In the genomic region with DNA sequence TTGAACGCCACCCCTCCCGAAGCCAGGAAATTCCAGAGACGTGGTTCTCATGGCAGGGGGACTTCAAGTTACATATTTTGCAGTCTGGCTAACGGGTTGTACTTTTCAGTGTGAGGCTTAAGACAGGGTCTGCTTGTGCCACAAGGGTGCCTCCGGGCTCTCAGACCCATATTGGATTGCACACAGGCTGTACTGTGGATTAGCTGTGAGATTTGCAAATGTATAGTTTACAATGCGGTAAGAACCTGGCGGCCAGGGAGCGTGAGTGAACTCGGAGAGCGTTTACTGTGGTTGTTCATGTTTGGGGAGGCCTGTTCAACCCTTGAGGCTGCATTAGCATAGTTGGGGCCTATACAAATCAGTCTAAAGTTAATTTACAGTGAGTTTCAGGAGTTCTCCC, we compare ENCODE assay signal across 26 cellular contexts.
"Had no signal": no experiment of that assay in that cellular context is flagged by ENCODE, and none has a peak within 500 bp of the region (broad histone marks: within the 10 kb centered on the region; RNA-seq: fewer than 3 reads in every experiment).

No MANE protein-coding gene starts in this region.

- H3K4me1 ChIP-seq: Peyer's patch had no signal

- DNase-seq: activated B cell treated with CpG ODN at 0.5 μM for 24 hours; activated CD4-positive, alpha-beta memory T cell treated with anti-CD3 and anti-CD28 coated beads for 36 hours; activated CD4-positive, alpha-beta T cell treated with anti-CD3 and anti-CD28 coated beads for 1 hour; activated CD4-positive, alpha-beta T cell treated with anti-CD3 and anti-CD28 coated beads, Interleukin-2, amount 10 ng/mL, durations not matched to agents 7 days and 5 days; activated gamma-delta T cell; activated naive CD4-positive, alpha-beta T cell treated with anti-CD3 and anti-CD28 coated beads for 36 hours; activated naive CD8-positive, alpha-beta T cell treated with anti-CD3 and anti-CD28 coated beads for 36 hours; activated T-cell treated with anti-CD3 and anti-CD28 coated beads for 4 hours; activated T-cell treated with anti-CD3 and anti-CD28 coated beads, Interleukin-2, amount 50 U/mL, for 48 hours; brain microvascular endothelial cell; KBM-7; NCI-H1048; NCI-H146; NCI-H187 treated with DMSO at 0.1 percent for 48 hours; NCI-H2081 treated with DMSO at 0.1 percent for 48 hours; NCI-H2171; NCI-H2227 treated with DMSO at 0.1 percent for 48 hours; NCI-H446 treated with DMSO at 0.1 percent for 48 hours; NCI-H524 treated with DMSO at 0.1 percent for 48 hours; Peyer's patch; SHP77; T-helper 17 cell; T-helper 9 cell had no signal

- H3K36me3 ChIP-seq: brain microvascular endothelial cell, cardiac muscle cell, Peyer's patch had no signal

- H3K9me3 Mint-ChIP-seq: activated CD4-positive, alpha-beta memory T cell treated with anti-CD3 and anti-CD28 coated beads for 36 hours; activated CD4-positive, alpha-beta T cell treated with anti-CD3 and anti-CD28 coated beads, Interleukin-2, amount 10 ng/mL, durations not matched to agents 7 days and 5 days; activated naive CD4-positive, alpha-beta T cell treated with anti-CD3 and anti-CD28 coated beads for 36 hours; activated naive CD8-positive, alpha-beta T cell treated with anti-CD3 and anti-CD28 coated beads for 36 hours; activated T-helper 17 cell treated with anti-CD3 and anti-CD28 coated beads, Interleukin-2, amount 50 U/mL, for 72 hours had no signal

- H3K27ac Mint-ChIP-seq: activated B cell treated with CpG ODN at 0.5 μM for 24 hours; activated CD4-positive, alpha-beta memory T cell treated with anti-CD3 and anti-CD28 coated beads for 36 hours; activated CD4-positive, alpha-beta T cell treated with anti-CD3 and anti-CD28 coated beads, Interleukin-2, amount 10 ng/mL, durations not matched to agents 7 days and 5 days; activated naive CD4-positive, alpha-beta T cell treated with anti-CD3 and anti-CD28 coated beads for 36 hours; activated naive CD8-positive, alpha-beta T cell treated with anti-CD3 and anti-CD28 coated beads for 36 hours; activated T-helper 17 cell treated with anti-CD3 and anti-CD28 coated beads, Interleukin-2, amount 50 U/mL, for 72 hours; T-helper 17 cell had no signal

- ATAC-seq: activated T-helper 17 cell treated with anti-CD3 and anti-CD28 coated beads, Interleukin-2, amount 50 U/mL, for 72 hours; T-helper 17 cell had no signal

- H3K27me3 ChIP-seq: brain microvascular endothelial cell, cardiac muscle cell, Peyer's patch had no signal

- H3K9me3 ChIP-seq: Peyer's patch had no signal

- H3K4me1 Mint-ChIP-seq: activated B cell treated with CpG ODN at 0.5 μM for 24 hours; activated CD4-positive, alpha-beta T cell treated with anti-CD3 and anti-CD28 coated beads, Interleukin-2, amount 10 ng/mL, durations not matched to agents 7 days and 5 days; activated naive CD8-positive, alpha-beta T cell treated with anti-CD3 and anti-CD28 coated beads for 36 hours; activated T-helper 17 cell treated with anti-CD3 and anti-CD28 coated beads, Interleukin-2, amount 50 U/mL, for 72 hours; T-helper 17 cell had no signal

- H3K36me3 Mint-ChIP-seq: activated CD4-positive, alpha-beta memory T cell treated with anti-CD3 and anti-CD28 coated beads for 36 hours; activated naive CD8-positive, alpha-beta T cell treated with anti-CD3 and anti-CD28 coated beads for 36 hours had no signal

- H3K27ac ChIP-seq: brain microvascular endothelial cell, cardiac muscle cell, Peyer's patch, RWPE1 had no signal

- H3K4me3 ChIP-seq: cardiac muscle cell, Peyer's patch had no signal

- H3K4me3 Mint-ChIP-seq: activated B cell treated with CpG ODN at 0.5 μM for 24 hours; activated CD4-positive, alpha-beta memory T cell treated with anti-CD3 and anti-CD28 coated beads for 36 hours; activated CD4-positive, alpha-beta T cell treated with anti-CD3 and anti-CD28 coated beads, Interleukin-2, amount 10 ng/mL, durations not matched to agents 7 days and 5 days; activated naive CD4-positive, alpha-beta T cell treated with anti-CD3 and anti-CD28 coated beads for 36 hours; activated naive CD8-positive, alpha-beta T cell treated with anti-CD3 and anti-CD28 coated beads for 36 hours; activated T-helper 17 cell treated with anti-CD3 and anti-CD28 coated beads, Interleukin-2, amount 50 U/mL, for 72 hours; T-helper 17 cell had no signal
